ENCODE assay signal across 25 cellular contexts in genomic region chr4:166067915-166068314, GRCh38.
"Had no signal": no experiment of that assay in that cellular context is flagged by ENCODE, and none has a peak within 500 bp of the region (broad histone marks: within the 10 kb centered on the region; RNA-seq: fewer than 3 reads in every experiment).

No MANE protein-coding gene starts in this region.

- ATAC-seq: effector memory CD8-positive, alpha-beta T cell; esophagus mucosa; foreskin keratinocyte; gastrocnemius medialis; gastroesophageal sphincter; heart left ventricle; heart right ventricle had no signal

- H3K36me3 ChIP-seq: colonic mucosa, esophagus muscularis mucosa, esophagus squamous epithelium, gastrocnemius medialis, gastroesophageal sphincter, heart left ventricle, heart right ventricle had no signal

- DNase-seq: colonic mucosa; cortex of kidney; dermis blood vessel endothelial cell; dorsolateral prefrontal cortex; effector CD4-positive, alpha-beta T cell; effector CD8-positive, alpha-beta T cell; effector memory CD4-positive, alpha-beta T cell; effector memory CD8-positive, alpha-beta T cell; endodermal cell; erythroblast; esophagus squamous epithelium; foreskin fibroblast; foreskin keratinocyte; foreskin melanocyte; gastrocnemius medialis; glutamatergic neuron; head of caudate nucleus; heart left ventricle; heart right ventricle had no signal

- H3K4me2 ChIP-seq: hepatocyte had no signal

- H3K79me2 ChIP-seq: hepatocyte had no signal

- H3K4me1 ChIP-seq: colonic mucosa, esophagus muscularis mucosa, gastrocnemius medialis, gastroesophageal sphincter, heart left ventricle, heart right ventricle had no signal

- H3K9me3 ChIP-seq: colonic mucosa, esophagus muscularis mucosa, esophagus squamous epithelium, gastrocnemius medialis, gastroesophageal sphincter, heart left ventricle, heart right ventricle had no signal

- H3K27me3 ChIP-seq: colonic mucosa, dorsolateral prefrontal cortex, esophagus muscularis mucosa, esophagus squamous epithelium, foreskin keratinocyte, gastrocnemius medialis, gastroesophageal sphincter, heart left ventricle, heart right ventricle, hepatocyte had no signal

- H3K27ac ChIP-seq: colonic mucosa, coronary artery, dorsolateral prefrontal cortex, epithelial cell of prostate, esophagus muscularis mucosa, esophagus squamous epithelium, foreskin keratinocyte, gastrocnemius medialis, gastroesophageal sphincter, heart left ventricle, heart right ventricle, hepatocyte had no signal

- H2AFZ ChIP-seq: hepatocyte had no signal

- H3K4me3 ChIP-seq: colonic mucosa, coronary artery, dorsolateral prefrontal cortex, esophagus muscularis mucosa, esophagus squamous epithelium, gastrocnemius medialis, gastroesophageal sphincter, heart left ventricle, heart right ventricle, hepatocyte had no signal
